ENCODE assay signal across 1 cellular context in the genomic region with DNA sequence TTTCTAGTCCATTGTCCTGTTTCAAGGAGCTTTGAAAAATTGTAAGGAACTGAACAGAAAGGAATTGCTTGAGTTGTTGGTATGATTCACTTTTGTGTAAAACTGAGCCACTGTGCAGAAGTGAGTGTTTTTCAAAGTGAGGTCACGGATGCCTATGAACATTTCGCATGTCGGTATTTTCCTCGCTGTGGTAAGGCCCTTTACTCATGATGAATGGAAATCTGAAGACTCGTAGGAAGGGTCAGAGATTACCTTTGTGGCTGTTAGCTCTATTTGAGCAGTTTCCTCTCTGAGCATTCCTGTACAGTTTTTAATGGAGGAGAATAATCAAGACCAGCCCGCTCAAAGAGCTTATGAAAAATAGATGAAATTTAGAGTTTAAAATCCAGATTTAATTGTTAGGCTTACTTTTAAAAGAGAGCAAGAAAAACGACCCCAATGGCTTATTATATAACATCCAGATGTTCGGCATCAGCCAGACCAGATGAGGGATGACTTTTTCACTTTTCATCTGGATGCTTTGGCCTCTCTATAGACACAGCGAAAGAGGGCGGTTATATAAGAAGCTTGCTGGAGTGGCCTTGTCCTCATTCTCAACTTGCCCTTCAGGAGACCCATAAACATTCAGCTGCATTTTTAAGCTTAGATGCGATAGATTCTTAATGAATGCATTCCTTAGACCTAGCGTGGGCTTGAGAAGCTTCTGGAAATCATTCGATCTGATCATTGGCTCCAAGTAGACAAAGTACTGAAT.
TF ChIP-seq lines count a peak whose summit lies in the region.

No MANE protein-coding gene starts in this region.

TF ChIP-seq in IMR-90, 13 proteins besides CTCF, POLR2A, EP300 and RAD21:
- TF ChIP-seq MAFK (IDR thresholded peaks at IDR 0.05; ENCODE audit: low read depth, low read length) (peak; percentile 11; the same call in 1 of the 2 replicates), CHD1 (IDR thresholded peaks at IDR 0.05; ENCODE audit: low read depth, low read length) (no peak), ELK1 (IDR thresholded peaks at IDR 0.05; ENCODE audit: borderline replicate concordance, low read depth, low read length) (no peak), FOS (IDR thresholded peaks at IDR 0.05; ENCODE audit: low read depth, low read length) (peak; percentile 35; the same call in 1 of the 2 replicates), CEBPB (IDR thresholded peaks at IDR 0.05; ENCODE audit: low read depth, low read length) (peak; percentile 56; the same call in 1 of the 2 replicates), SMC3 (IDR thresholded peaks at IDR 0.05; ENCODE audit: low read depth, low read length) (0 out of 2 replicates have a peak, but pooled peaks have one; percentile 6), RCOR1 (IDR thresholded peaks at IDR 0.05; ENCODE audit: insufficient replicate concordance, low read length) (no peak), MAZ (IDR thresholded peaks at IDR 0.05; ENCODE audit: borderline replicate concordance, low read depth, low read length) (no peak), MXI1 (IDR thresholded peaks at IDR 0.05; ENCODE audit: borderline replicate concordance, low read depth, low read length) (no peak), NFE2L2 (IDR thresholded peaks at IDR 0.05; ENCODE audit: low read depth, low read length) (0 out of 2 replicates have a peak, but pooled peaks have one; percentile 12)
